10 cellular contexts compared by ENCODE assay signal in the genomic region with DNA sequence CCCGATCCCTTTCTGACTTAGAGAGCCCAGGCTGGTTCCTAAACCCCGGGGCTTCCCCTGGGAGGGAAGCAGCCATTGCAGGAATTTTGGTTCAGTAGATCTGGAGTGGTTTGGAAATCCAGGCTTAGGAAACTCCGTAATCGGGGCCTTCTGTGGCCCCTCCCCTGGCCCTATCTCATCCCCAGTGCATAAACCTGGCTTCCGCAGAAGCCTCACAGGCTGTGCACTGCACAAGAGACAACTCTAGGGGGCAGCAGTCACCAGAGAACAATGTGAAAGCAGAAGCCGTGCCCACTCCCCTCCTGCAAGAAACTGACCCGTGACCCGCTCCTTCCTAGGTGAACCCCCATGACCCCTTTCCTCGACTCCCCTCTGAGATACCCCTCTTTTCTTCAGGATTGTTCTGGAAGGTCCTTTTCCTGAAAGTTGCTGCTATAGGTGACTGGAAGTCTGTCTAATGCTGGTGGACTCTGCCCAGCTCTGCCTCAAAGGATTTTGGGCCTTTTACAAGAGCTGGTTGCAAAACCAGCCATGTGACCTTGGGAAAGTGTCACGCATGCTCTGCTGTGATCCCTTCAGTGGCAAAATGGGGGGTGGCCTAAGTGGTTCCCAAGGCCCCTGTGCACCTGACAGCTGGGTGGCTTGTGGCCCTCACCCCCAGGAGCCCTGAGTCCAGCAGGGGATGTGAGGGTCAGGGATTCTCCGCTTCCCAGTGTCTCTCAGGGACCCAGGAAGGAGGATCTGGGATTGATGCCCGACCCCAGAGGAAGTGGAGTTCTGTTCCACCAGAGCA. TPM values are rescaled to one million over a fixed set of nuclear protein-coding genes. Genes with fewer than 3 reads are reported as not detected.
A peak's percentile ranks its signal among the peaks of the same experiment; 100 is the strongest.
DNase-seq lines count a peak whose midpoint lies in the region; ATAC-seq, FAIRE-seq and TF ChIP-seq lines count a peak whose summit lies in the region.
"Had no signal": no experiment of that assay in that cellular context is flagged by ENCODE, and none has a peak within 500 bp of the region (broad histone marks: within the 10 kb centered on the region; RNA-seq: fewer than 3 reads in every experiment).

No MANE protein-coding gene starts in this region.

- no peak for TF ChIP-seq POLR2A in NB4 (IDR thresholded peaks at IDR 0.05; ENCODE audit: extremely low read depth, insufficient read length)

- H3K27me3 Mint-ChIP-seq in activated CD8-positive, alpha-beta memory T cell treated with anti-CD3 and anti-CD28 coated beads, Interleukin-2, amount 10 ng/mL, durations not matched to agents 7 days and 5 days, result peaks cover 39% of the 10 kb centered on the region

- H3K27ac Mint-ChIP-seq in activated CD8-positive, alpha-beta memory T cell treated with anti-CD3 and anti-CD28 coated beads, Interleukin-2, amount 10 ng/mL, durations not matched to agents 7 days and 5 days, result no peak overlapping the region

- no peaks in the 10 kb centered on the region for H3K9me3 ChIP-seq in muscle layer of colon (ENCODE audit: low read length)
- no peaks in the 10 kb centered on the region for H3K9me3 ChIP-seq in thoracic aorta

- no peak for FAIRE-seq in RCC 7860 (lab: Jason Lieb, UNC)

- H3K4me1 Mint-ChIP-seq in activated CD8-positive, alpha-beta memory T cell treated with anti-CD3 and anti-CD28 coated beads, Interleukin-2, amount 10 ng/mL, durations not matched to agents 7 days and 5 days, result peaks cover 8% of the 10 kb centered on the region

- peak; percentile 70 for TF ChIP-seq CTCF in NB4 (IDR thresholded peaks at IDR 0.05; ENCODE audit: low read depth, low read length)
- peak; percentile 28 for TF ChIP-seq CTCF in thoracic aorta (IDR thresholded peaks at IDR 0.05)

- H3K36me3 Mint-ChIP-seq in activated CD8-positive, alpha-beta memory T cell treated with anti-CD3 and anti-CD28 coated beads, Interleukin-2, amount 10 ng/mL, durations not matched to agents 7 days and 5 days, result no peaks in the 10 kb centered on the region

- H3K36me3 ChIP-seq in muscle layer of colon (ENCODE audit: insufficient read depth, low read length), result no peaks in the 10 kb centered on the region
- H3K36me3 ChIP-seq in thoracic aorta, result no peaks in the 10 kb centered on the region

- peak overlapping the region; percentile 49 for H3K4me3 Mint-ChIP-seq in activated CD8-positive, alpha-beta memory T cell treated with anti-CD3 and anti-CD28 coated beads, Interleukin-2, amount 10 ng/mL, durations not matched to agents 7 days and 5 days

- ATAC-seq in activated CD8-positive, alpha-beta memory T cell treated with anti-CD3 and anti-CD28 coated beads, Interleukin-2, amount 10 ng/mL, durations not matched to agents 7 days and 5 days, result peak; percentile 82
- ATAC-seq in esophagus mucosa, result peak; percentile 65
- ATAC-seq in thoracic aorta (ENCODE audit: insufficient number of reproducible peaks, low FRiP score, low read depth), result no peak
- ATAC-seq in HG03460 (IDR thresholded peaks at IDR 0.05; ENCODE audit: unreplicated experiment), result no peak

- H3K9ac ChIP-seq in muscle layer of colon (ENCODE audit: low read length), result no peak overlapping the region

- CTCF ChIA-PET in activated CD8-positive, alpha-beta memory T cell treated with anti-CD3 and anti-CD28 coated beads, Interleukin-2, amount 10 ng/mL, durations not matched to agents 7 days and 5 days (lab: Charles Lee), result interaction anchor here (0.8 to 6.0 kb wide), 15 partner anchors 10 to 274 kb away, joined by 3 to 69 read pairs (median 4); no protein-coding TSS in a partner anchor

- H3K4me1 ChIP-seq in muscle layer of colon (ENCODE audit: insufficient read depth, low read length) (peaks cover 12% of the 10 kb centered on the region), thoracic aorta (ENCODE audit: control insufficient read depth in 1 of 2, low read depth in 2 of 2) (peaks cover 3 to 9% of the 10 kb centered on the region in 2 donors)

- H3K4me3 ChIP-seq in NB4 (ENCODE audit: low read depth, low read length) (no peak overlapping the region), muscle layer of colon (ENCODE audit: low read depth in 1 of 2, low read length in 2 of 2) (peak overlapping the region; percentile 21 to 24), thoracic aorta (peak overlapping the region; percentile 64)

- H3K27me3 ChIP-seq in muscle layer of colon (ENCODE audit: control insufficient read depth in 1 of 2, insufficient read depth in 2 of 2, low read length in 2 of 2), result peaks cover 7 to 29% of the 10 kb centered on the region in 2 donors
- peaks cover 8% of the 10 kb centered on the region for H3K27me3 ChIP-seq in thoracic aorta (replicated peaks; ENCODE audit: insufficient read depth)

- DNase-seq in DMS79 treated with DMSO at 0.1 percent for 48 hours (lab: John Stamatoyannopoulos, UW) (peak; percentile 56), NB4 (ENCODE audit: low read depth) (peak; percentile 76), thoracic aorta (ENCODE audit: low spot score) (no peak), RCC 7860 (ENCODE audit: low spot score) (no peak)
- peak; percentile 76 for DNase-seq in activated CD8-positive, alpha-beta memory T cell treated with anti-CD3 and anti-CD28 coated beads, Interleukin-2, amount 10 ng/mL, durations not matched to agents 7 days and 5 days

- no peak overlapping the region for H3K27ac ChIP-seq in muscle layer of colon (ENCODE audit: low read depth, low read length)
- no peak overlapping the region for H3K27ac ChIP-seq in thoracic aorta

- H3K9me3 Mint-ChIP-seq in activated CD8-positive, alpha-beta memory T cell treated with anti-CD3 and anti-CD28 coated beads, Interleukin-2, amount 10 ng/mL, durations not matched to agents 7 days and 5 days (ENCODE audit: low read depth), result no peaks in the 10 kb centered on the region

RNA-seq across cellular contexts. Expression of a gene that starts 14.4 kb away (rescaled TPM):
- total RNA-seq in activated CD8-positive, alpha-beta memory T cell treated with anti-CD3 and anti-CD28 coated beads, Interleukin-2, amount 10 ng/mL, durations not matched to agents 7 days and 5 days, result not detected
- total RNA-seq in esophagus mucosa (3.5 TPM), thoracic aorta (not detected)
- total RNA-seq: RPMI7951, subcutaneous adipose tissue had no signal

RNA-seq across cellular contexts. Expression of a gene that starts 22.0 kb away (rescaled TPM):
- not detected for total RNA-seq in activated CD8-positive, alpha-beta memory T cell treated with anti-CD3 and anti-CD28 coated beads, Interleukin-2, amount 10 ng/mL, durations not matched to agents 7 days and 5 days
- total RNA-seq in esophagus mucosa, result 121 TPM
- total RNA-seq in thoracic aorta, result 1 to 10 TPM in 1 of 2 donors, under 1 TPM in 1; 0.85 to 8.3 TPM
- total RNA-seq: RPMI7951 had no signal

Comparison
In these comparisons a context has a peak if more than half of its experiments do, and no peak if none do; other contexts are left out.
1. DNase-seq: peak in DMS79 treated with DMSO at 0.1 percent for 48 hours (single experiment), NB4 (single experiment) and activated CD8-positive, alpha-beta memory T cell treated with anti-CD3 and anti-CD28 coated beads, Interleukin-2, amount 10 ng/mL, durations not matched to agents 7 days and 5 days (single experiment); none in thoracic aorta (single experiment) and RCC 7860 (single experiment).
2. ATAC-seq: peak in activated CD8-positive, alpha-beta memory T cell treated with anti-CD3 and anti-CD28 coated beads, Interleukin-2, amount 10 ng/mL, durations not matched to agents 7 days and 5 days (single experiment) and esophagus mucosa (single experiment); none in thoracic aorta (single experiment) and HG03460 (single experiment).
3. RNA of a gene that starts 22.0 kb away (total RNA-seq): 121 TPM in esophagus mucosa (single experiment); 0.85 to 8.3 TPM in thoracic aorta and not detected in activated CD8-positive, alpha-beta memory T cell treated with anti-CD3 and anti-CD28 coated beads, Interleukin-2, amount 10 ng/mL, durations not matched to agents 7 days and 5 days; every median in the first group is over 10 times any median in the second.